19 cellular contexts compared by ENCODE assay signal in genomic region chr1:245870698-245871097, GRCh38.
A peak's percentile ranks its signal among the peaks of the same experiment; 100 is the strongest.
DNase-seq lines count a peak whose midpoint lies in the region; ATAC-seq, FAIRE-seq and TF ChIP-seq lines count a peak whose summit lies in the region.
"Had no signal": no experiment of that assay in that cellular context is flagged by ENCODE, and none has a peak within 500 bp of the region (broad histone marks: within the 10 kb centered on the region; RNA-seq: fewer than 3 reads in every experiment).

No MANE protein-coding gene starts in this region.

- peak overlapping the region; percentile 65 for H2AK5ac ChIP-seq in IMR-90 (ENCODE audit: low read depth, low read length)

- H3K9me3 Mint-ChIP-seq in astrocyte (ENCODE audit: unreplicated experiment) (peaks cover 6% of the 10 kb centered on the region), mesothelial cell of epicardium (no peaks in the 10 kb centered on the region)

- no peak overlapping the region for H3K18ac ChIP-seq in IMR-90 (ENCODE audit: low read depth, low read length)

- CTCF ChIA-PET in IMR-90 (lab: Yijun Ruan, JAX), result interaction anchor here (1.5 kb wide), 1 partner anchor 9 kb away, joined by 3 read pairs; no protein-coding TSS in a partner anchor
- CTCF ChIA-PET in RWPE1 (lab: Yijun Ruan, JAX), result no interaction called here

- peaks cover 27% of the 10 kb centered on the region for H3K4me1 ChIP-seq in IMR-90 (ENCODE audit: control insufficient read depth, insufficient read depth, low read length)
- H3K4me1 ChIP-seq in astrocyte (ENCODE audit: insufficient read depth, low read length), result peaks cover 50% of the 10 kb centered on the region
- peaks cover 5% of the 10 kb centered on the region for H3K4me1 ChIP-seq in right cardiac atrium (ENCODE audit: control insufficient read depth, insufficient read depth, low read length)
- peaks cover 0 to 21% (median 17%) of the 10 kb centered on the region in 12 donors for H3K4me1 ChIP-seq in heart left ventricle

- intact Hi-C loops in IMR-90 (cut with micrococcal nuclease), result loop anchor here (5.0 to 10.0 kb wide), 3 partner anchors 117 to 356 kb away; no protein-coding TSS in a partner anchor
- intact Hi-C loops in right cardiac atrium (cut with DNase I), result no loop called here
- intact Hi-C loops in heart left ventricle (cut with DNase I), result loop anchor here in 2 of 10 donors (10.0 kb wide), 2 partner anchors 124 to 716 kb away; partner anchors contain the start of gene KIF26B (in 1 of the 2)

- FAIRE-seq in astrocyte (lab: Jason Lieb, UNC), result no peak
- FAIRE-seq: GM18507 had no signal

- peak overlapping the region; percentile 65 for H3K4ac ChIP-seq in IMR-90 (ENCODE audit: low read depth, low read length)

- H3K4me1 Mint-ChIP-seq in astrocyte (ENCODE audit: low read depth, unreplicated experiment) (peaks cover 50% of the 10 kb centered on the region), mesothelial cell of epicardium (peaks cover 58% of the 10 kb centered on the region)

- H3K27ac ChIP-seq in IMR-90 (ENCODE audit: insufficient read depth, low read length), result no peak overlapping the region
- H3K27ac ChIP-seq in astrocyte (ENCODE audit: low read depth, low read length), result peak overlapping the region; percentile 94
- no peak overlapping the region for H3K27ac ChIP-seq in right cardiac atrium (ENCODE audit: low read length)
- no peak overlapping the region for H3K27ac ChIP-seq in RWPE1
- H3K27ac ChIP-seq in heart left ventricle, result no peak overlapping the region
- H3K27ac ChIP-seq: 22Rv1, Peyer's patch had no signal

- dilution Hi-C loops in IMR-90 (cut with HindIII; ENCODE audit: low sequenced_read_pairs, unreplicated experiment), result no loop called here

- H2BK5ac ChIP-seq in IMR-90 (ENCODE audit: low read depth, low read length, poor library complexity, severe bottlenecking), result no peak overlapping the region

- H3K36me3 ChIP-seq in IMR-90 (ENCODE audit: control insufficient read depth, insufficient read depth, low read length) (no peaks in the 10 kb centered on the region), astrocyte (ENCODE audit: insufficient read depth, low read length) (no peaks in the 10 kb centered on the region), heart left ventricle (no peaks in the 10 kb centered on the region)
- H3K36me3 ChIP-seq: Peyer's patch had no signal

- H3K4me2 ChIP-seq in IMR-90 (ENCODE audit: low read depth, low read length), result no peak overlapping the region
- no peak overlapping the region for H3K4me2 ChIP-seq in astrocyte (ENCODE audit: low read length)

- TF ChIP-seq POLR2A in IMR-90 (IDR thresholded peaks at IDR 0.05; ENCODE audit: low read depth, low read length) (no peak), heart left ventricle (IDR thresholded peaks at IDR 0.05) (no peak)

- H3K4me3 Mint-ChIP-seq in astrocyte (ENCODE audit: unreplicated experiment), result no peak overlapping the region
- H3K4me3 Mint-ChIP-seq in mesothelial cell of epicardium, result no peak overlapping the region

- no peaks in the 10 kb centered on the region for H3K27me3 Mint-ChIP-seq in astrocyte (ENCODE audit: low read depth, unreplicated experiment)
- H3K27me3 Mint-ChIP-seq in mesothelial cell of epicardium (ENCODE audit: low read depth), result no peaks in the 10 kb centered on the region

- peak; percentile 41 for DNase-seq in AG10803 (ENCODE audit: low read depth)
- DNase-seq in IMR-90, result no peak
- DNase-seq in astrocyte (ENCODE audit: low read depth), result peak; percentile 51
- no peak for DNase-seq in mesothelial cell of epicardium (ENCODE audit: low spot score in 2 of 2, unreplicated experiment in 2 of 2)
- no peak for DNase-seq in right cardiac atrium
- DNase-seq in amygdala (lab: John Stamatoyannopoulos, UW), result no peak
- no peak for DNase-seq in RWPE1 (ENCODE audit: low spot score)
- no peak for DNase-seq in heart left ventricle
- DNase-seq: DMS153, DND-41, H7, KG1, MM.1S, NCI-H2029 treated with DMSO at 0.1 percent for 48 hours, NCI-H526 treated with DMSO at 0.1 percent for 48 hours, OCI-M1, Peyer's patch had no signal

- WGBS in IMR-90 (ENCODE audit: extremely low coverage in 2 of 2, insufficient read length in 1 of 2), 2 experiments, result 92% methylated on average over 4 of the region's 6 CpGs; no CpG with 5 or more reads in 1 of the 2 experiments
- 93% methylated on average over 6 of the region's 6 CpGs for WGBS in right cardiac atrium
- WGBS in heart left ventricle, 4 donors, result 92 to 97% (median 94%) methylated on average over 6 of the region's 6 CpGs

- no peak overlapping the region for H4K5ac ChIP-seq in IMR-90 (ENCODE audit: low read depth, low read length)

- no TSS peak for BruUV-seq in IMR-90 (replicated peaks; lab: Mats Ljungman, UMichigan)

- H3K56ac ChIP-seq in IMR-90 (ENCODE audit: extremely low read depth, insufficient read depth, low read length), result no peak overlapping the region

- in situ Hi-C loops in IMR-90 (cut with MboI; ENCODE audit: low sequenced_read_pairs), result no loop called here

- ATAC-seq in IMR-90 (ENCODE audit: low read depth) (no peak), right cardiac atrium (no peak), heart left ventricle (no peak)

- POLR2A ChIA-PET in IMR-90 (lab: Charles Lee; ENCODE audit: unreplicated experiment) (no interaction called here), RWPE1 (lab: Yijun Ruan, JAX; ENCODE audit: low non-redundant PET) (no interaction called here)

- H2AFZ ChIP-seq in IMR-90 (replicated peaks; ENCODE audit: low read length, poor library complexity), result no peak overlapping the region
- H2AFZ ChIP-seq in astrocyte (ENCODE audit: low read depth, low read length), result no peak overlapping the region

- no peaks in the 10 kb centered on the region for H4K20me1 ChIP-seq in IMR-90 (ENCODE audit: insufficient read depth, low read length)
- no peaks in the 10 kb centered on the region for H4K20me1 ChIP-seq in astrocyte (ENCODE audit: insufficient read depth, low read length)

- peak overlapping the region; percentile 26; the same call in 1 of the 2 replicates for H2BK120ac ChIP-seq in IMR-90 (ENCODE audit: low read depth, low read length)

- H3K27ac Mint-ChIP-seq in astrocyte (ENCODE audit: unreplicated experiment) (peak overlapping the region; percentile 93), mesothelial cell of epicardium (peak overlapping the region; percentile 72)

- H3K27me3 ChIP-seq in IMR-90 (ENCODE audit: control insufficient read depth, insufficient read depth, low read length) (no peaks in the 10 kb centered on the region), astrocyte (ENCODE audit: insufficient read depth, low read length) (no peaks in the 10 kb centered on the region), right cardiac atrium (ENCODE audit: control insufficient read depth, insufficient read depth) (no peaks in the 10 kb centered on the region), heart left ventricle (no peaks in the 10 kb centered on the region)
- H3K27me3 ChIP-seq: Peyer's patch had no signal

- TF ChIP-seq CTCF in AG10803 (conservative IDR thresholded peaks at IDR 0.05; ENCODE audit: low read length) (no peak), IMR-90 (conservative IDR thresholded peaks at IDR 0.05; ENCODE audit: low read depth, low read length) (no peak), astrocyte (IDR thresholded peaks at IDR 0.05; ENCODE audit: insufficient read depth, low read depth, low read length) (no peak), mesothelial cell of epicardium (IDR thresholded peaks at IDR 0.05; ENCODE audit: unreplicated experiment) (no peak), RWPE1 (conservative IDR thresholded peaks at IDR 0.05; ENCODE audit: low read depth) (no peak), heart left ventricle (IDR thresholded peaks at IDR 0.05) (no peak)

- H3K23ac ChIP-seq in IMR-90 (ENCODE audit: low read depth, low read length), result no peak overlapping the region

- H2BK20ac ChIP-seq in IMR-90 (ENCODE audit: low read depth, low read length), result peak overlapping the region; percentile 24; the same call in 1 of the 2 replicates

- H3K9ac ChIP-seq in IMR-90 (ENCODE audit: low read depth, low read length), result no peak overlapping the region
- peak overlapping the region; percentile 65 for H3K9ac ChIP-seq in astrocyte (ENCODE audit: low read length)

- H4K8ac ChIP-seq in IMR-90 (ENCODE audit: low read depth in 2 of 2, low read length in 2 of 2), result no peak overlapping the region; a peak in 1 of 4 replicates

- TF ChIP-seq RAD21 in IMR-90 (IDR thresholded peaks at IDR 0.05; ENCODE audit: low read length), result no peak

- peaks cover 13% of the 10 kb centered on the region for H3K9me1 ChIP-seq in IMR-90 (ENCODE audit: insufficient read depth, low read length)

- H2BK15ac ChIP-seq in IMR-90 (ENCODE audit: low read depth, low read length), result peak overlapping the region; percentile 23; the same call in 2 of the 3 replicates

- peaks cover 0 to 11% of the 10 kb centered on the region in 2 experiments; a peak in 2 of 4 replicates for H3K79me1 ChIP-seq in IMR-90 (ENCODE audit: low read depth in 1 of 2, low read length in 2 of 2)

- H4K91ac ChIP-seq in IMR-90 (ENCODE audit: insufficient read depth, low read depth, low read length), result no peak overlapping the region

- H3K79me2 ChIP-seq in astrocyte (ENCODE audit: insufficient read depth, low read length), result no peaks in the 10 kb centered on the region

- H3K4me3 ChIP-seq in AG10803 (ENCODE audit: low read length), result no peak overlapping the region
- no peak overlapping the region for H3K4me3 ChIP-seq in IMR-90 (ENCODE audit: insufficient read depth, low read depth, low read length)
- no peak overlapping the region for H3K4me3 ChIP-seq in astrocyte (ENCODE audit: insufficient read depth, low read depth, low read length)
- H3K4me3 ChIP-seq in right cardiac atrium (ENCODE audit: low read length), result no peak overlapping the region
- no peak overlapping the region for H3K4me3 ChIP-seq in heart left ventricle
- H3K4me3 ChIP-seq: Peyer's patch had no signal

- H3K14ac ChIP-seq in IMR-90 (replicated peaks; ENCODE audit: low read depth, low read length), result no peak overlapping the region

- H3K9me3 ChIP-seq in IMR-90 (ENCODE audit: control insufficient read depth, insufficient read depth, low read length), result no peaks in the 10 kb centered on the region
- no peaks in the 10 kb centered on the region for H3K9me3 ChIP-seq in astrocyte (ENCODE audit: insufficient read depth, low read depth, low read length)
- no peaks in the 10 kb centered on the region for H3K9me3 ChIP-seq in right cardiac atrium (ENCODE audit: control insufficient read depth, low read length)
- no peaks in the 10 kb centered on the region for H3K9me3 ChIP-seq in heart left ventricle
- H3K9me3 ChIP-seq: Peyer's patch had no signal

- peaks cover 29% of the 10 kb centered on the region for H3K36me3 Mint-ChIP-seq in astrocyte (ENCODE audit: low read depth, unreplicated experiment)
- no peaks in the 10 kb centered on the region for H3K36me3 Mint-ChIP-seq in mesothelial cell of epicardium

- H2AK9ac ChIP-seq in IMR-90 (replicated peaks; ENCODE audit: low read depth, low read length, poor library complexity), result no peak overlapping the region

TF ChIP-seq in IMR-90, 13 proteins besides CTCF, POLR2A, EP300 and RAD21 (continues in another document):
- no peak for TF ChIP-seq RFX5 (IDR thresholded peaks at IDR 0.05; ENCODE audit: low read depth, low read length)

Comparison
In these comparisons a context has a peak if more than half of its experiments do, and no peak if none do; other contexts are left out.
1. DNase-seq: peak in AG10803 (single experiment) and astrocyte (single experiment); none in IMR-90 (single experiment), mesothelial cell of epicardium (0 of 2), right cardiac atrium (0 of 3), amygdala (0 of 56), RWPE1 (single experiment) and heart left ventricle (0 of 5).